Comparison of ENCODE assay signal across 15 cellular contexts in genomic region chr3:12831582-12831866, GRCh38. TPM values are rescaled to one million over a fixed set of nuclear protein-coding genes. Genes with fewer than 3 reads are reported as not detected.
DNase-seq lines count a peak whose midpoint lies in the region; ATAC-seq and TF ChIP-seq lines count a peak whose summit lies in the region.
"Had no signal": no experiment of that assay in that cellular context is flagged by ENCODE, and none has a peak within 500 bp of the region (broad histone marks: within the 10 kb centered on the region; RNA-seq: fewer than 3 reads in every experiment).

No MANE protein-coding gene starts in this region.

- no peak for TF ChIP-seq POLR2A in ovary (IDR thresholded peaks at IDR 0.05)

- no peak for ATAC-seq in effector memory CD8-positive, alpha-beta T cell (replicated peaks)
- no peak for ATAC-seq in HG02884 (IDR thresholded peaks at IDR 0.05; ENCODE audit: unreplicated experiment)
- ATAC-seq: psoas muscle had no signal

- CTCF ChIA-PET in Caco-2 (lab: Charles Lee): interaction anchor here (0.8 kb wide), 1 partner anchor 8 kb away, joined by 4 read pairs; no protein-coding TSS in a partner anchor

- no peaks in the 10 kb centered on the region for H3K9me3 ChIP-seq in Caco-2
- no peaks in the 10 kb centered on the region for H3K9me3 ChIP-seq in ovary
- H3K9me3 ChIP-seq: psoas muscle, upper lobe of left lung had no signal

- peaks cover 7% of the 10 kb centered on the region for H3K36me3 ChIP-seq in Caco-2 (ENCODE audit: control insufficient read depth, insufficient read depth, low read length)
- H3K36me3 ChIP-seq in ovary: no peaks in the 10 kb centered on the region

- peak overlapping the region; percentile 18 for H3K27ac Mint-ChIP-seq in Caco-2 (ENCODE audit: unreplicated experiment)
- peak overlapping the region; percentile 39 to 49 for H3K27ac Mint-ChIP-seq in effector memory CD8-positive, alpha-beta T cell

- H3K9me3 Mint-ChIP-seq in Caco-2 (ENCODE audit: unreplicated experiment): no peaks in the 10 kb centered on the region
- no peaks in the 10 kb centered on the region for H3K9me3 Mint-ChIP-seq in effector memory CD8-positive, alpha-beta T cell

- DNase-seq in AG20443 (ENCODE audit: low spot score) (peak; percentile 5), Caco-2 (no peak), NCI-H510A treated with DMSO at 0.1 percent for 48 hours (lab: John Stamatoyannopoulos, UW) (peak; percentile 85), ovary (no peak), C1 segment of cervical spinal cord (lab: John Stamatoyannopoulos, UW) (no peak)
- DNase-seq in effector memory CD8-positive, alpha-beta T cell: no peak
- DNase-seq: central memory CD4-positive, alpha-beta T cell; GM23248; KG1; kidney; NCI-H187; psoas muscle; upper lobe of left lung had no signal

- no peaks in the 10 kb centered on the region for H3K27me3 Mint-ChIP-seq in Caco-2 (ENCODE audit: insufficient read depth, unreplicated experiment)
- H3K27me3 Mint-ChIP-seq in effector memory CD8-positive, alpha-beta T cell: no peaks in the 10 kb centered on the region

- POLR2A ChIA-PET in Caco-2 (lab: Charles Lee): no interaction called here

- H3K27me3 ChIP-seq in Caco-2 (replicated peaks; ENCODE audit: control insufficient read depth, insufficient read depth, low read length): no peaks in the 10 kb centered on the region
- no peaks in the 10 kb centered on the region for H3K27me3 ChIP-seq in ovary
- H3K27me3 ChIP-seq: upper lobe of left lung had no signal

- no peak overlapping the region for H3K4me3 ChIP-seq in Caco-2 (ENCODE audit: low read depth, low read length)
- H3K4me3 ChIP-seq in ovary: no peak overlapping the region
- H3K4me3 ChIP-seq: GM23248, psoas muscle, upper lobe of left lung had no signal

- no peak overlapping the region for H3K27ac ChIP-seq in ovary
- H3K27ac ChIP-seq: GM23248, psoas muscle, upper lobe of left lung had no signal

- no peaks in the 10 kb centered on the region for H3K4me1 Mint-ChIP-seq in Caco-2 (ENCODE audit: low read depth, unreplicated experiment)
- H3K4me1 Mint-ChIP-seq in effector memory CD8-positive, alpha-beta T cell (ENCODE audit: low read depth in 2 of 2): peaks cover 0 to 3% of the 10 kb centered on the region in 2 donors
- H3K4me1 Mint-ChIP-seq: CD14-positive monocyte had no signal

- WGBS in ovary, 3 donors: 65 to 74% (median 66%) methylated on average over 2 of the region's 2 CpGs

- H3K36me3 Mint-ChIP-seq in Caco-2 (ENCODE audit: insufficient read depth, unreplicated experiment): peaks cover 76% of the 10 kb centered on the region
- H3K36me3 Mint-ChIP-seq in effector memory CD8-positive, alpha-beta T cell (ENCODE audit: insufficient read depth): peaks cover 46% of the 10 kb centered on the region

- BruUV-seq in Caco-2 (replicated peaks; lab: Mats Ljungman, UMichigan): no TSS peak

- no peak overlapping the region for H3K4me3 Mint-ChIP-seq in Caco-2 (ENCODE audit: unreplicated experiment)
- no peak overlapping the region for H3K4me3 Mint-ChIP-seq in effector memory CD8-positive, alpha-beta T cell
- H3K4me3 Mint-ChIP-seq: CD14-positive monocyte had no signal

- no peak for TF ChIP-seq EP300 in ovary (IDR thresholded peaks at IDR 0.05)

- intact Hi-C loops in Caco-2 (cut with micrococcal nuclease; ENCODE audit: unreplicated experiment): no loop called here
- intact Hi-C loops in ovary (cut with DNase I): no loop called here

- TF ChIP-seq CTCF in Caco-2 (IDR thresholded peaks at IDR 0.05; ENCODE audit: insufficient read depth in 1 of 2, low read depth in 1 of 2, low read length in 1 of 2, severe bottlenecking in 1 of 2, unreplicated experiment in 1 of 2) (no peak), ovary (IDR thresholded peaks at IDR 0.05) (no peak)

- H3K4me1 ChIP-seq in Caco-2 (no peaks in the 10 kb centered on the region), ovary (ENCODE audit: insufficient read depth) (no peaks in the 10 kb centered on the region)
- H3K4me1 ChIP-seq: upper lobe of left lung had no signal

RNA-seq across cellular contexts. Expression of gene RPL32, which starts 9.8 kb away (rescaled TPM):
- total RNA-seq in Caco-2 (2022): 1,713 and 1,899 TPM in 2 replicates
- 1,000 to 10,000 TPM; 1,975 to 3,878 (median 2,959) TPM for total RNA-seq in ovary
- 1,000 to 10,000 TPM; 4,745 to 7,414 TPM for polyA plus RNA-seq in ovary

RNA-seq across cellular contexts. Expression of gene CAND2, which starts 35.0 kb away (rescaled TPM):
- not detected in 2 replicates for total RNA-seq in Caco-2 (2022)
- total RNA-seq in ovary: 10 to 100 TPM; 11.4 to 25.1 (median 17.6) TPM
- polyA plus RNA-seq in ovary: 1 to 10 TPM; 3.5 to 6.3 TPM
- polyA plus RNA-seq: CD14-positive monocyte had no signal

Comparison
In these comparisons a context has a peak if more than half of its experiments do, and no peak if none do; other contexts are left out.
1. DNase-seq: peak in AG20443 (single experiment) and NCI-H510A treated with DMSO at 0.1 percent for 48 hours (single experiment); none in Caco-2 (0 of 2), effector memory CD8-positive, alpha-beta T cell (0 of 3), ovary (0 of 5) and C1 segment of cervical spinal cord (0 of 14).
2. RNA of gene CAND2, which starts 35.0 kb away (total RNA-seq): 11.4 to 25.1 TPM in ovary; not detected in Caco-2; every median in the first group is over 10 times any median in the second.